ENCODE assay signal across 9 cellular contexts in genomic region chr7:7251742-7252141, GRCh38.
DNase-seq lines count a peak whose midpoint lies in the region; ATAC-seq and TF ChIP-seq lines count a peak whose summit lies in the region.
"Had no signal": no experiment of that assay in that cellular context is flagged by ENCODE, and none has a peak within 500 bp of the region (broad histone marks: within the 10 kb centered on the region; RNA-seq: fewer than 3 reads in every experiment).

No MANE protein-coding gene starts in this region.

- no peak for TF ChIP-seq POLR2A in Peyer's patch (IDR thresholded peaks at IDR 0.05)

- no peaks in the 10 kb centered on the region for H3K36me3 ChIP-seq in Peyer's patch
- H3K36me3 ChIP-seq in effector memory CD4-positive, alpha-beta T cell (ENCODE audit: control insufficient read depth, insufficient read depth, low read length), result no peaks in the 10 kb centered on the region

- peak overlapping the region in 3 of 4 donors; percentile 5 to 63 (median 18) for H3K27ac ChIP-seq in Peyer's patch
- no peak overlapping the region for H3K27ac ChIP-seq in effector memory CD4-positive, alpha-beta T cell (ENCODE audit: insufficient read depth, low read length, poor library complexity, severe bottlenecking)

- H3K9me3 ChIP-seq in Peyer's patch, result no peaks in the 10 kb centered on the region
- H3K9me3 ChIP-seq in effector memory CD4-positive, alpha-beta T cell (ENCODE audit: control insufficient read depth, low read length), result no peaks in the 10 kb centered on the region

- TF ChIP-seq CTCF in Peyer's patch (IDR thresholded peaks at IDR 0.05), result no peak

- no peak overlapping the region for H3K4me3 ChIP-seq in Peyer's patch
- no peak overlapping the region for H3K4me3 ChIP-seq in effector memory CD4-positive, alpha-beta T cell (ENCODE audit: insufficient read depth, low read depth, low read length, poor library complexity, severe bottlenecking)

- H3K4me1 ChIP-seq in Peyer's patch, result peaks cover 0 to 3% (median 0%) of the 10 kb centered on the region in 4 donors
- no peaks in the 10 kb centered on the region for H3K4me1 ChIP-seq in effector memory CD4-positive, alpha-beta T cell (ENCODE audit: control insufficient read depth, insufficient read depth, low read length, poor library complexity, severe bottlenecking)

- H3K27me3 ChIP-seq in Peyer's patch, result no peaks in the 10 kb centered on the region
- no peaks in the 10 kb centered on the region for H3K27me3 ChIP-seq in effector memory CD4-positive, alpha-beta T cell (replicated peaks; ENCODE audit: control insufficient read depth, insufficient read depth, low read length, poor library complexity, severe bottlenecking)

- DNase-seq in GF-D8 (lab: John Stamatoyannopoulos, UW) (peak; percentile 32), Peyer's patch (no peak), EL (no peak), activated gamma-delta T cell (lab: John Stamatoyannopoulos, UW) (no peak)
- no peak for DNase-seq in effector memory CD4-positive, alpha-beta T cell
- DNase-seq in activated CD4-positive, CD25-positive, alpha-beta regulatory T cell (lab: John Stamatoyannopoulos, UW), result no peak
- DNase-seq: CD4-positive, alpha-beta T cell had no signal

- ATAC-seq in GM19463 (IDR thresholded peaks at IDR 0.05; ENCODE audit: unreplicated experiment), result peak; percentile 85
- peak; percentile 77 for ATAC-seq in HG03097 (IDR thresholded peaks at IDR 0.05; ENCODE audit: low FRiP score, unreplicated experiment)
